Comparison of ENCODE assay signal across 27 cellular contexts in the genomic region with DNA sequence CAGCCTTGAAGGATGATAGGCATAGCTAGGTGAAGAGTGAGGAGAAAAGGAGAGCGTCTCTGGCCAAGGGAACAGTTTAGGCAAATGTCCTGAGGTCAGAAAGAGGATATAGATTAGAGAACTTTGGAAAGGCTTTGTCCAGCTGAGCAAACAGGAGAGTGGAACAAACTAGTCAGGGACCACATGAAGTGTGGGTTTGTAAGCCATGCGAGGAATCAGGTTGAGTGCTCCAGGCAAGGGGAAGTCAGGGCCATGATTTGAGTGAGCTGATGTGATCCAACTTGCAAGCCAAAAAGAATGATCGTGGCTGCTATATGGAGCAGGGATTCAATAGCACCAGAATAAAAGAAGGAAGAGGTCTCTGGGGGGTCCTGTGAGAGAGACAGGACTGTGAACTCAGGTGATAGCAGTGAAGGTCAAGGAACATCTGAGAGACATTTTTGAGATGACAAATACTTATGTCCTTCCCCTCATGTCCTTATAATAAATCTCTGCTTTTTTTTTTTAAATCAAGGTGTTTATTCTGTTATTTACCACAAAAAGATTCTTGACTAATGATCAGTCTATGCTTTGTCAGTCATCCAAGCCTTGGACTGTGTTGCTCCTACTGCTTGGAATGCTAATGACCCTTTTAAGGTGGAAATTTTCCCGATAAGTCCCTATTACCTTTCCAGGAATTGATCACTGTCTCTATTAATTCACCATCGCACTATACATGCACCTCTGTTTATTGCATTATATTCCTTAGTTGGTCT.
"Had no signal": no experiment of that assay in that cellular context is flagged by ENCODE, and none has a peak within 500 bp of the region (broad histone marks: within the 10 kb centered on the region; RNA-seq: fewer than 3 reads in every experiment).

No MANE protein-coding gene starts in this region.

- H3K36me3 Mint-ChIP-seq: activated naive CD4-positive, alpha-beta T cell treated with anti-CD3 and anti-CD28 coated beads, Interleukin-2, amount 10 ng/mL, durations not matched to agents 7 days and 5 days; activated naive CD8-positive, alpha-beta T cell treated with anti-CD3 and anti-CD28 coated beads for 36 hours; IgD-negative memory B cell; WTC11 had no signal

- H3K9me3 Mint-ChIP-seq: activated naive CD4-positive, alpha-beta T cell treated with anti-CD3 and anti-CD28 coated beads, Interleukin-2, amount 10 ng/mL, durations not matched to agents 7 days and 5 days; activated naive CD8-positive, alpha-beta T cell treated with anti-CD3 and anti-CD28 coated beads for 36 hours; activated T-cell treated with anti-CD3 and anti-CD28 coated beads, Interleukin-2, amount 50 U/mL, for 4 hours; T-helper 1 cell treated with Interleukin-12 subunit alpha and Interleukin-12 subunit beta and Interleukin-4 antibody, amounts not matched to agents 30 μg/mL and 1 μg/mL, for 36 hours had no signal

- H3K4me1 ChIP-seq: breast epithelium, Peyer's patch had no signal

- H3K9me3 ChIP-seq: breast epithelium, Peyer's patch, SJSA1 had no signal

- H3K27ac ChIP-seq: breast epithelium, Peyer's patch, RWPE1, SJSA1 had no signal

- H3K4me3 Mint-ChIP-seq: activated CD8-positive, alpha-beta T cell treated with anti-CD3 and anti-CD28 coated beads, Interleukin-2, amount 10 ng/mL, durations not matched to agents 7 days and 5 days; activated naive CD4-positive, alpha-beta T cell treated with anti-CD3 and anti-CD28 coated beads, Interleukin-2, amount 10 ng/mL, durations not matched to agents 7 days and 5 days; activated naive CD8-positive, alpha-beta T cell treated with anti-CD3 and anti-CD28 coated beads for 36 hours; activated T-cell treated with anti-CD3 and anti-CD28 coated beads, Interleukin-2, amount 50 U/mL, for 4 hours; activated T-helper 17 cell treated with anti-CD3 and anti-CD28 coated beads, Interleukin-2, amount 50 U/mL, for 72 hours; IgD-negative memory B cell; T-helper 1 cell treated with Interleukin-12 subunit alpha and Interleukin-12 subunit beta and Interleukin-4 antibody, amounts not matched to agents 30 μg/mL and 1 μg/mL, for 36 hours; WTC11 had no signal

- DNase-seq: activated CD4-positive, alpha-beta T cell treated with anti-CD3 and anti-CD28 coated beads for 48 hours; activated CD4-positive, alpha-beta T cell treated with anti-CD3 and anti-CD28 coated beads, Interleukin-2, amount 50 U/mL, for 4 hours; activated CD4-positive, CD25-positive, alpha-beta regulatory T cell treated with anti-CD3 and anti-CD28 coated beads, Interleukin-2, amount 50 U/mL, for 72 hours; activated CD8-positive, alpha-beta T cell treated with anti-CD3 and anti-CD28 coated beads, Interleukin-2, amount 10 ng/mL, durations not matched to agents 7 days and 5 days; activated gamma-delta T cell; activated naive CD4-positive, alpha-beta T cell treated with anti-CD3 and anti-CD28 coated beads, Interleukin-2, amount 10 ng/mL, durations not matched to agents 7 days and 5 days; activated naive CD8-positive, alpha-beta T cell treated with anti-CD3 and anti-CD28 coated beads for 36 hours; activated T-cell treated with anti-CD3 and anti-CD28 coated beads, Interleukin-2, amount 50 U/mL, for 4 hours; caudate nucleus; KG1; NCI-H1105 treated with DMSO at 0.1 percent for 48 hours; NCI-H1436 treated with DMSO at 0.1 percent for 48 hours; NCI-H187; NCI-H2081; NCI-H446; NCI-H526 treated with DMSO at 0.1 percent for 48 hours; NK-92 treated with Interleukin-12 subunit alpha and Interleukin-12 subunit beta, amount 100 ng/mL, for 24 hours; Peyer's patch; SHP77 had no signal

- H3K4me3 ChIP-seq: breast epithelium, Peyer's patch, SJSA1 had no signal

- H3K4me1 Mint-ChIP-seq: activated naive CD4-positive, alpha-beta T cell treated with anti-CD3 and anti-CD28 coated beads, Interleukin-2, amount 10 ng/mL, durations not matched to agents 7 days and 5 days; activated naive CD8-positive, alpha-beta T cell treated with anti-CD3 and anti-CD28 coated beads for 36 hours; activated T-helper 17 cell treated with anti-CD3 and anti-CD28 coated beads, Interleukin-2, amount 50 U/mL, for 72 hours had no signal

- H3K27me3 ChIP-seq: breast epithelium, Peyer's patch, SJSA1 had no signal

- H3K36me3 ChIP-seq: breast epithelium, Peyer's patch, SJSA1 had no signal

- H3K27ac Mint-ChIP-seq: activated CD8-positive, alpha-beta T cell treated with anti-CD3 and anti-CD28 coated beads, Interleukin-2, amount 10 ng/mL, durations not matched to agents 7 days and 5 days; activated naive CD4-positive, alpha-beta T cell treated with anti-CD3 and anti-CD28 coated beads, Interleukin-2, amount 10 ng/mL, durations not matched to agents 7 days and 5 days; activated naive CD8-positive, alpha-beta T cell treated with anti-CD3 and anti-CD28 coated beads for 36 hours; activated T-helper 17 cell treated with anti-CD3 and anti-CD28 coated beads, Interleukin-2, amount 50 U/mL, for 72 hours; T-helper 1 cell treated with Interleukin-12 subunit alpha and Interleukin-12 subunit beta and Interleukin-4 antibody, amounts not matched to agents 30 μg/mL and 1 μg/mL, for 36 hours; WTC11 had no signal

- H3K27me3 Mint-ChIP-seq: activated naive CD4-positive, alpha-beta T cell treated with anti-CD3 and anti-CD28 coated beads, Interleukin-2, amount 10 ng/mL, durations not matched to agents 7 days and 5 days; activated naive CD8-positive, alpha-beta T cell treated with anti-CD3 and anti-CD28 coated beads for 36 hours; activated T-helper 17 cell treated with anti-CD3 and anti-CD28 coated beads, Interleukin-2, amount 50 U/mL, for 72 hours had no signal

- ATAC-seq: activated CD8-positive, alpha-beta T cell treated with anti-CD3 and anti-CD28 coated beads, Interleukin-2, amount 10 ng/mL, durations not matched to agents 7 days and 5 days; activated T-cell treated with anti-CD3 and anti-CD28 coated beads, Interleukin-2, amount 50 U/mL, for 4 hours; activated T-helper 17 cell treated with anti-CD3 and anti-CD28 coated beads, Interleukin-2, amount 50 U/mL, for 72 hours; SK-N-SH treated with all-trans-retinoic acid at 6 μM for 48 hours; WTC11 had no signal
